ENCODE assay signal across 1 cellular context in genomic region chr6:113412589-113413367, GRCh38.
TF ChIP-seq lines count a peak whose summit lies in the region.

No MANE protein-coding gene starts in this region.

TF ChIP-seq in K562, 482 proteins besides CTCF, POLR2A, EP300 and RAD21 (continued from another document):
- TF ChIP-seq CUX1 (CRISPR knock-in tag; IDR thresholded peaks at IDR 0.05) (no peak), STAT6 (CRISPR knock-in tag; IDR thresholded peaks at IDR 0.05) (no peak), MTA2 (IDR thresholded peaks at IDR 0.05; ENCODE audit: low read depth) (no peak), ZNF174 (CRISPR knock-in tag; IDR thresholded peaks at IDR 0.05) (no peak), PRDM10 (IDR thresholded peaks at IDR 0.05; ENCODE audit: partially characterized antibody) (no peak), RBM17 (IDR thresholded peaks at IDR 0.05; ENCODE audit: borderline replicate concordance, low read depth, low read length) (no peak), MAFF (IDR thresholded peaks at IDR 0.05; ENCODE audit: low read length) (peak; percentile 71; the same call in 1 of the 2 replicates), HNRNPLL (IDR thresholded peaks at IDR 0.05; ENCODE audit: low read depth, low read length, poor library complexity, severe bottlenecking) (no peak), GATAD2B (IDR thresholded peaks at IDR 0.05; ENCODE audit: borderline replicate concordance) (no peak)
